29 cellular contexts compared by ENCODE assay signal in genomic region chr9:88497224-88497623, GRCh38. TPM values are rescaled to one million over a fixed set of nuclear protein-coding genes. Genes with fewer than 3 reads are reported as not detected.
DNase-seq lines count a peak whose midpoint lies in the region; ATAC-seq, FAIRE-seq and TF ChIP-seq lines count a peak whose summit lies in the region.
"Had no signal": no experiment of that assay in that cellular context is flagged by ENCODE, and none has a peak within 500 bp of the region (broad histone marks: within the 10 kb centered on the region; RNA-seq: fewer than 3 reads in every experiment).

No MANE protein-coding gene starts in this region.

- TF ChIP-seq EP300 in H1 (IDR thresholded peaks at IDR 0.05; ENCODE audit: borderline replicate concordance in 1 of 2, low read depth in 2 of 2, low read length in 2 of 2) = no peak

- no peak overlapping the region for H2BK5ac ChIP-seq in H1 (ENCODE audit: low read depth, low read length)

- no peak overlapping the region for H2AFZ ChIP-seq in H1 (ENCODE audit: low read length)

- H4K91ac ChIP-seq in H1 (replicated peaks; ENCODE audit: insufficient read length, low read length) = no peak overlapping the region

- no peak for TF ChIP-seq RAD21 in H1 (IDR thresholded peaks at IDR 0.05 in 1 of 2, conservative IDR thresholded peaks at IDR 0.05 in 1 of 2; ENCODE audit: low read depth in 2 of 2, low read length in 2 of 2)

- H3K4me3 ChIP-seq in H1 (ENCODE audit: extremely low read depth in 1 of 4, insufficient read depth in 2 of 4, low read depth in 3 of 4, low read length in 4 of 4) = no peak overlapping the region
- no peak overlapping the region for H3K4me3 ChIP-seq in upper lobe of right lung
- H3K4me3 ChIP-seq in dorsolateral prefrontal cortex = no peak overlapping the region
- H3K4me3 ChIP-seq: BLaER1, GM12878 had no signal

- H3K27me3 Mint-ChIP-seq in nephron progenitor cell (ENCODE audit: low read depth, poor library complexity) = peaks cover 3% of the 10 kb centered on the region
- no peaks in the 10 kb centered on the region for H3K27me3 Mint-ChIP-seq in osteocyte (ENCODE audit: unreplicated experiment)
- H3K27me3 Mint-ChIP-seq in activated naive CD8-positive, alpha-beta T cell treated with anti-CD3 and anti-CD28 coated beads for 36 hours = no peaks in the 10 kb centered on the region
- H3K27me3 Mint-ChIP-seq: CD4-positive, alpha-beta memory T cell; CD4-positive, CD25-positive, alpha-beta regulatory T cell had no signal

- H3K18ac ChIP-seq in H1 (ENCODE audit: extremely low read depth, low read length) = 0 out of 2 replicates have a peak overlapping the region, but pooled peaks have one; percentile 60

- no peak overlapping the region for H3K9ac ChIP-seq in H1 (replicated peaks in 1 of 4; ENCODE audit: extremely low read depth in 1 of 4, low read depth in 3 of 4, low read length in 3 of 4)
- H3K9ac ChIP-seq: BLaER1 had no signal

- no peaks in the 10 kb centered on the region for H3K79me2 ChIP-seq in H1 (ENCODE audit: control insufficient read depth in 1 of 2, insufficient read depth in 2 of 2, low read length in 2 of 2)

- H2BK12ac ChIP-seq in H1 (ENCODE audit: low read depth, low read length) = no peak overlapping the region

- H3K23ac ChIP-seq in H1 (ENCODE audit: insufficient read length) = no peak overlapping the region

- no peaks in the 10 kb centered on the region for H3K36me3 Mint-ChIP-seq in nephron progenitor cell (ENCODE audit: low read depth)
- no peaks in the 10 kb centered on the region for H3K36me3 Mint-ChIP-seq in osteocyte (ENCODE audit: unreplicated experiment)
- H3K36me3 Mint-ChIP-seq in activated naive CD8-positive, alpha-beta T cell treated with anti-CD3 and anti-CD28 coated beads for 36 hours = no peaks in the 10 kb centered on the region
- H3K36me3 Mint-ChIP-seq: CD14-positive monocyte; CD4-positive, alpha-beta memory T cell; CD4-positive, CD25-positive, alpha-beta regulatory T cell; CD8-positive, alpha-beta memory T cell had no signal

- H3K4me1 ChIP-seq in H1 (replicated peaks in 1 of 4; ENCODE audit: control insufficient read depth in 3 of 4, insufficient read depth in 4 of 4, low read length in 3 of 4) (peaks cover 0 to 2% (median 0%) of the 10 kb centered on the region in 4 experiments; a peak in 2 of 7 replicates), upper lobe of right lung (no peaks in the 10 kb centered on the region)
- H3K4me1 ChIP-seq: BE2C, BLaER1 had no signal

- POLR2A ChIA-PET in H1 (lab: Charles Lee; ENCODE audit: partially characterized antibody) = no interaction called here

- no peaks in the 10 kb centered on the region for H3K79me1 ChIP-seq in H1 (ENCODE audit: low read depth, low read length)

- no peak overlapping the region for H3K4me2 ChIP-seq in H1 (ENCODE audit: insufficient read depth in 1 of 2, low read depth in 2 of 2, low read length in 2 of 2)
- H3K4me2 ChIP-seq: BLaER1 had no signal

- DNase-seq in H1 (ENCODE audit: low read depth in 1 of 2, low spot score in 2 of 2) (no peak), nephron progenitor cell (no peak), osteocyte (ENCODE audit: extremely low spot score, unreplicated experiment) (peak; percentile 53), upper lobe of right lung (peak; percentile 26), NCI-H2171 treated with DMSO at 0.1 percent for 48 hours (lab: John Stamatoyannopoulos, UW) (no peak), dorsolateral prefrontal cortex (no peak)
- no peak for DNase-seq in activated naive CD8-positive, alpha-beta T cell treated with anti-CD3 and anti-CD28 coated beads for 36 hours
- DNase-seq in stimulated activated naive CD4-positive, alpha-beta T cell treated with Interleukin-2 at 50 U/mL for 16 hours (lab: John Stamatoyannopoulos, UW) = no peak
- DNase-seq: 8988T; ACHN; BE2C; C1 segment of cervical spinal cord; CD4-positive, alpha-beta memory T cell; CD4-positive, CD25-positive, alpha-beta regulatory T cell; CD8-positive, alpha-beta memory T cell; COR-L47; DMS 273 treated with DMSO at 0.1 percent for 48 hours; DMS153; DMS53; DMS79; DND-41; EL; GDM1 had no signal

- FAIRE-seq in H1 (lab: Jason Lieb, UNC) = no peak
- FAIRE-seq: A204.1, GM12878, GM12892, GM18507 had no signal

- H3K27ac Mint-ChIP-seq in nephron progenitor cell (peak overlapping the region; percentile 60), osteocyte (ENCODE audit: unreplicated experiment) (no peak overlapping the region)
- no peak overlapping the region for H3K27ac Mint-ChIP-seq in activated naive CD8-positive, alpha-beta T cell treated with anti-CD3 and anti-CD28 coated beads for 36 hours
- H3K27ac Mint-ChIP-seq: CD4-positive, alpha-beta memory T cell; CD4-positive, CD25-positive, alpha-beta regulatory T cell; CD8-positive, alpha-beta memory T cell had no signal

- ATAC-seq in upper lobe of right lung = no peak
- ATAC-seq: GM12878 had no signal

- H3K27ac ChIP-seq in H1 (ENCODE audit: low read depth, low read length) = no peak overlapping the region
- H3K27ac ChIP-seq in upper lobe of right lung = no peak overlapping the region
- H3K27ac ChIP-seq in dorsolateral prefrontal cortex = no peak overlapping the region
- H3K27ac ChIP-seq: BLaER1 had no signal

- H2AK5ac ChIP-seq in H1 (ENCODE audit: low read depth, low read length) = no peak overlapping the region

- H2BK15ac ChIP-seq in H1 (ENCODE audit: low read length) = no peak overlapping the region

- no peak for TF ChIP-seq POLR2A in H1 (IDR thresholded peaks at IDR 0.05; ENCODE audit: control extremely low read depth in 1 of 2, low read depth in 2 of 2, low read length in 2 of 2)

- CTCF ChIA-PET in H1 (lab: Charles Lee; ENCODE audit: partially characterized antibody) = interaction anchor here (0.8 kb wide), 1 partner anchor 35 kb away, joined by 4 read pairs; no protein-coding TSS in a partner anchor

- intact Hi-C loops in upper lobe of right lung (cut with DNase I) = no loop called here
- intact Hi-C loops in dorsolateral prefrontal cortex (cut with DNase I) = no loop called here

- no peak overlapping the region for H3K56ac ChIP-seq in H1 (replicated peaks; ENCODE audit: insufficient read length, low read depth, low read length)

- H3K36me3 ChIP-seq in H1 (ENCODE audit: control insufficient read depth in 2 of 4, insufficient read depth in 4 of 4, low read length in 3 of 4) (no peaks in the 10 kb centered on the region), upper lobe of right lung (no peaks in the 10 kb centered on the region)
- H3K36me3 ChIP-seq: BE2C, BLaER1 had no signal

- H3K9me3 Mint-ChIP-seq in nephron progenitor cell (no peaks in the 10 kb centered on the region), osteocyte (ENCODE audit: unreplicated experiment) (no peaks in the 10 kb centered on the region)
- H3K9me3 Mint-ChIP-seq in activated naive CD8-positive, alpha-beta T cell treated with anti-CD3 and anti-CD28 coated beads for 36 hours = no peaks in the 10 kb centered on the region
- H3K9me3 Mint-ChIP-seq: CD14-positive monocyte; CD4-positive, alpha-beta memory T cell; CD4-positive, CD25-positive, alpha-beta regulatory T cell; CD8-positive, alpha-beta memory T cell had no signal

- no peak overlapping the region for H3K14ac ChIP-seq in H1 (ENCODE audit: insufficient read length)

- H4K8ac ChIP-seq in H1 (ENCODE audit: extremely low read depth, insufficient read depth, low read length) = no peak overlapping the region

- TF ChIP-seq CTCF in H1 (IDR thresholded peaks at IDR 0.05; ENCODE audit: control extremely low read depth in 1 of 3, insufficient read depth in 1 of 3, low read depth in 1 of 3, low read length in 3 of 3) (no peak), nephron progenitor cell (IDR thresholded peaks at IDR 0.05) (no peak), osteocyte (IDR thresholded peaks at IDR 0.05) (no peak), upper lobe of right lung (IDR thresholded peaks at IDR 0.05) (no peak), dorsolateral prefrontal cortex (IDR thresholded peaks at IDR 0.05 in 54 of 56, conservative IDR thresholded peaks at IDR 0.05 in 2 of 56; ENCODE audit: low read depth in 1 of 56, partially characterized antibody in 56 of 56) (no peak)

- WGBS in H1 (ENCODE audit: extremely low coverage in 1 of 2, insufficient coverage in 1 of 2, insufficient read length in 1 of 2, insufficient replicate concordance in 2 of 2, low coverage in 1 of 2, low lambda C conversion rate in 2 of 2, missing lambda C conversion rate in 1 of 2), 2 experiments = 88% methylated on average over 2 of the region's 2 CpGs; no CpG with 5 or more reads in 1 of the 2 experiments

- no peak overlapping the region for H3K4ac ChIP-seq in H1 (replicated peaks; ENCODE audit: insufficient read length, low read depth, low read length)

- H2BK120ac ChIP-seq in H1 (replicated peaks; ENCODE audit: low read depth, low read length) = no peak overlapping the region

- H4K20me1 ChIP-seq in H1 (replicated peaks in 1 of 2; ENCODE audit: control insufficient read depth in 1 of 2, insufficient read depth in 2 of 2, low read length in 2 of 2) = no peaks in the 10 kb centered on the region
- H4K20me1 ChIP-seq: BLaER1 had no signal

- H4K5ac ChIP-seq in H1 (ENCODE audit: insufficient read length, low read depth, low read length) = no peak overlapping the region

- no peak overlapping the region for H2BK20ac ChIP-seq in H1 (ENCODE audit: low read length)

- H3K27me3 ChIP-seq in H1 (replicated peaks in 1 of 4; ENCODE audit: control insufficient read depth in 3 of 4, extremely low read depth in 1 of 4, insufficient read depth in 3 of 4, low read length in 3 of 4) (no peaks in the 10 kb centered on the region), upper lobe of right lung (no peaks in the 10 kb centered on the region), dorsolateral prefrontal cortex (no peaks in the 10 kb centered on the region)
- H3K27me3 ChIP-seq: BE2C, BLaER1 had no signal

- H3K9me3 ChIP-seq in H1 (ENCODE audit: insufficient read depth in 2 of 2, low read depth in 1 of 2, low read length in 1 of 2) = no peaks in the 10 kb centered on the region
- H3K9me3 ChIP-seq in upper lobe of right lung = no peaks in the 10 kb centered on the region
- H3K9me3 ChIP-seq: BE2C, BLaER1 had no signal

- H3K23me2 ChIP-seq in H1 (ENCODE audit: low read depth, low read length) = no peaks in the 10 kb centered on the region

- no peak overlapping the region for H3K4me3 Mint-ChIP-seq in nephron progenitor cell
- H3K4me3 Mint-ChIP-seq in osteocyte (ENCODE audit: unreplicated experiment) = no peak overlapping the region
- H3K4me3 Mint-ChIP-seq in activated naive CD8-positive, alpha-beta T cell treated with anti-CD3 and anti-CD28 coated beads for 36 hours = no peak overlapping the region
- H3K4me3 Mint-ChIP-seq: CD14-positive monocyte; CD4-positive, alpha-beta memory T cell; CD4-positive, CD25-positive, alpha-beta regulatory T cell; CD8-positive, alpha-beta memory T cell had no signal

- peaks cover 13% of the 10 kb centered on the region for H3K4me1 Mint-ChIP-seq in nephron progenitor cell
- H3K4me1 Mint-ChIP-seq in osteocyte (ENCODE audit: unreplicated experiment) = no peaks in the 10 kb centered on the region
- no peaks in the 10 kb centered on the region for H3K4me1 Mint-ChIP-seq in activated naive CD8-positive, alpha-beta T cell treated with anti-CD3 and anti-CD28 coated beads for 36 hours
- H3K4me1 Mint-ChIP-seq: CD14-positive monocyte; CD4-positive, alpha-beta memory T cell; CD4-positive, CD25-positive, alpha-beta regulatory T cell; CD8-positive, alpha-beta memory T cell had no signal

RNA-seq across cellular contexts. Expression of gene NXNL2, which starts 37.8 kb away (rescaled TPM):
- total RNA-seq in H1 (2021; fragmentation: NEBNext Ultra II Directional; extraction: Animal tissue kit (Norgen Biotek cat#: 25700)) = 1.9 and 2.1 TPM in 2 replicates
- 2.6 and 5.6 TPM in 2 replicates for polyA plus RNA-seq in H1 (2011; rRNA removed)
- 3.4 TPM for polyA plus RNA-seq in H1 (2011; cell fraction: cytosol; rRNA removed)
- polyA plus RNA-seq in H1 (2011; cell fraction: nucleus; rRNA removed) = 4.7 TPM
- 0.58 to 1.6 TPM (median 1.2 TPM) in 4 replicates for polyA plus RNA-seq in H1 (2012, experiment 1 of 2)
- 0.41 TPM for polyA plus RNA-seq in H1 (2012, experiment 2 of 2)
- polyA plus RNA-seq in H1 (2013, experiment 1 of 2) = 1.3 TPM
- 0.98 TPM for polyA plus RNA-seq in H1 (2013, experiment 2 of 2)
- 0.61 and 0.98 TPM in 2 replicates for polyA minus RNA-seq in H1 (2011; rRNA and poly(A)+ RNA removed)
- polyA minus RNA-seq in H1 (2011; cell fraction: cytosol; rRNA and poly(A)+ RNA removed) = 1.2 TPM
- polyA minus RNA-seq in H1 (2011; cell fraction: nucleus; rRNA and poly(A)+ RNA removed) = 6.5 TPM
- total RNA-seq in osteocyte = 0.32 TPM in 1 of 2 replicates, not detected in the other
- total RNA-seq in upper lobe of right lung = not detected
- not detected for total RNA-seq in activated naive CD8-positive, alpha-beta T cell treated with anti-CD3 and anti-CD28 coated beads for 36 hours
- 1 to 10 TPM in 60 of 120 experiments, under 1 TPM in 47, not detected in 13; 0.39 to 2.8 (median 1.1) TPM for total RNA-seq in dorsolateral prefrontal cortex
- total RNA-seq: CD4-positive, alpha-beta memory T cell; CD4-positive, CD25-positive, alpha-beta regulatory T cell; CD8-positive, alpha-beta memory T cell; GM12878 had no signal
- polyA plus RNA-seq: CD14-positive monocyte; CD4-positive, alpha-beta memory T cell; CD4-positive, CD25-positive, alpha-beta regulatory T cell; CD8-positive, alpha-beta memory T cell; GM12878 had no signal

Comparison
In these comparisons a context has a peak if more than half of its experiments do, and no peak if none do; other contexts are left out.
1. DNase-seq: peak in osteocyte (single experiment) and upper lobe of right lung (single experiment); none in H1 (0 of 2), nephron progenitor cell (single experiment), activated naive CD8-positive, alpha-beta T cell treated with anti-CD3 and anti-CD28 coated beads for 36 hours (single experiment), NCI-H2171 treated with DMSO at 0.1 percent for 48 hours (single experiment), dorsolateral prefrontal cortex (0 of 10) and stimulated activated naive CD4-positive, alpha-beta T cell treated with Interleukin-2 at 50 U/mL for 16 hours (single experiment).